9 cellular contexts compared by ENCODE assay signal in the genomic region with DNA sequence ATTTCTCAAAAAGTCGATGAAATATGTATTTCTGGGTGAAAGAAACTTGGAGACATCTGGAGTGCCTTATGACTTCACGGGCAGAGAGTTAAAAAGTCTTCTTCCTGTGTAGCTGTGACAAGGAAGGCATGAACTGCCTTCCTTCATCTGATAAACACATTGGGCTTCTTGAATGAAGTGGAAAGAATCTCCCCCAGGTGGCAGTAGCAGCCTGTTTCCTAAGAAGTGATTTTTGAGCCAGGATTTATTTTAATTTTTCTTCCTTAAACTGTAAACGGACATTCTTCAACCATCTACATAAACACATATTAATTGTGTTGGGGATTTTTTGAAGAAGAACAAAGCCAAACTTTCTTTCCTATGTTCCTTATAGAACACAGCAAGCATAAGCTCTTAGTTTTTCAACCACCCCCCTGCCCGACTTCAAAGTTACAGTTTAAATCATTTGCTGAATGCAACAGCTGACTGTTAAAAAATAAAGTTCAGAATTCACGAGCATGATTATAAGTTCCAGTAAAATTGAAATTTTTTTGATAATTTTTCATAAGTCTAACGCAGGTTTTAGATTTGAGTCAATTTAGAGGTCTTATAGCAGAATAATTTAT. TPM values are rescaled to one million over a fixed set of nuclear protein-coding genes. Genes with fewer than 3 reads are reported as not detected.
DNase-seq lines count a peak whose midpoint lies in the region; FAIRE-seq lines count a peak whose summit lies in the region.
"Had no signal": no experiment of that assay in that cellular context is flagged by ENCODE, and none has a peak within 500 bp of the region (broad histone marks: within the 10 kb centered on the region; RNA-seq: fewer than 3 reads in every experiment).

No MANE protein-coding gene starts in this region.

- DNase-seq in stimulated activated CD4-positive, alpha-beta T cell treated with anti-CD3 and anti-CD28 coated beads, Interleukin-15, amount 100 ng/mL, for 24 hours, result peak; percentile 16
- no peak for DNase-seq in stimulated activated CD4-positive, alpha-beta T cell treated with anti-CD3 and anti-CD28 coated beads, Interleukin-4, amount 100 ng/mL, for 24 hours
- DNase-seq in H4 (ENCODE audit: low spot score) (peak; percentile 72), M059J (ENCODE audit: low read depth) (peak; percentile 68), glomerular endothelial cell (ENCODE audit: extremely low read depth, low read depth, low spot score) (peak; percentile 72), skeletal muscle cell (ENCODE audit: low read depth) (peak; percentile 51), occipital lobe (lab: John Stamatoyannopoulos, UW) (no peak)

- no peak overlapping the region for H3K4me3 ChIP-seq in skeletal muscle cell (ENCODE audit: low read depth, low read length)

- FAIRE-seq in TTC549 (lab: Jason Lieb, UNC), result peak; percentile 78

RNA-seq across cellular contexts. Expression of gene GIMD1, which starts 1.0 kb away (rescaled TPM):
- total RNA-seq in H4 (2014; rRNA removed; shearing (Covaris generic)), result not detected in 2 replicates
- total RNA-seq in M059J (2014; rRNA removed; shearing (Covaris generic)), result not detected in 2 replicates
- not detected in 2 replicates for total RNA-seq in glomerular endothelial cell
- not detected for total RNA-seq in occipital lobe
- total RNA-seq: mononuclear cell had no signal

RNA-seq across cellular contexts. Expression of gene AIMP1, which starts 53.2 kb away (rescaled TPM):
- total RNA-seq in H4 (2014; rRNA removed; shearing (Covaris generic)), result 46.5 and 50.0 TPM in 2 replicates
- 38.2 and 47.9 TPM in 2 replicates for total RNA-seq in M059J (2014; rRNA removed; shearing (Covaris generic))
- total RNA-seq in glomerular endothelial cell (17.3 and 20.7 TPM in 2 replicates), occipital lobe (25.3 TPM)

RNA-seq across cellular contexts. Expression of gene TBCK, which starts 53.5 kb away (rescaled TPM):
- 12.4 and 14.4 TPM in 2 replicates for total RNA-seq in H4 (2014; rRNA removed; shearing (Covaris generic))
- total RNA-seq in M059J (2014; rRNA removed; shearing (Covaris generic)), result 9.7 and 12.2 TPM in 2 replicates
- total RNA-seq in glomerular endothelial cell (24.4 and 25.5 TPM in 2 replicates), occipital lobe (147 TPM)

Comparison
In these comparisons a context has a peak if more than half of its experiments do, and no peak if none do; other contexts are left out.
1. DNase-seq: peak in stimulated activated CD4-positive, alpha-beta T cell treated with anti-CD3 and anti-CD28 coated beads, Interleukin-15, amount 100 ng/mL, for 24 hours (single experiment), H4 (single experiment), M059J (single experiment), glomerular endothelial cell (single experiment) and skeletal muscle cell (single experiment); none in stimulated activated CD4-positive, alpha-beta T cell treated with anti-CD3 and anti-CD28 coated beads, Interleukin-4, amount 100 ng/mL, for 24 hours (single experiment) and occipital lobe (single experiment).